In genomic region chr7:85471740-85472139, GRCh38 we compare ENCODE assay signal across 14 cellular contexts.
DNase-seq lines count a peak whose midpoint lies in the region; ATAC-seq and TF ChIP-seq lines count a peak whose summit lies in the region.
"Had no signal": no experiment of that assay in that cellular context is flagged by ENCODE, and none has a peak within 500 bp of the region (broad histone marks: within the 10 kb centered on the region; RNA-seq: fewer than 3 reads in every experiment).

No MANE protein-coding gene starts in this region.

- TF ChIP-seq CTCF in AG09309 (IDR thresholded peaks at IDR 0.05; ENCODE audit: control insufficient read depth, insufficient read depth, low read depth, low read length, missing control alignments) (no peak), astrocyte of the spinal cord (IDR thresholded peaks at IDR 0.05; ENCODE audit: low read depth, low read length) (no peak), natural killer cell (IDR thresholded peaks at IDR 0.05) (no peak), omental fat pad (IDR thresholded peaks at IDR 0.05) (no peak)

- H3K4me3 Mint-ChIP-seq in activated CD8-positive, alpha-beta memory T cell treated with anti-CD3 and anti-CD28 coated beads, Interleukin-2, amount 10 ng/mL, durations not matched to agents 7 days and 5 days: no peak overlapping the region
- no peak overlapping the region for H3K4me3 Mint-ChIP-seq in natural killer cell
- H3K4me3 Mint-ChIP-seq: CD4-positive, alpha-beta memory T cell; effector memory CD8-positive, alpha-beta T cell had no signal

- in situ Hi-C loops in astrocyte of the spinal cord (cut with HindIII; ENCODE audit: low sequenced_read_pairs): no loop called here

- intact Hi-C loops in natural killer cell (cut with micrococcal nuclease): no loop called here

- no peak overlapping the region for H3K27ac Mint-ChIP-seq in activated CD8-positive, alpha-beta memory T cell treated with anti-CD3 and anti-CD28 coated beads, Interleukin-2, amount 10 ng/mL, durations not matched to agents 7 days and 5 days
- no peak overlapping the region for H3K27ac Mint-ChIP-seq in natural killer cell
- H3K27ac Mint-ChIP-seq: CD4-positive, alpha-beta memory T cell; effector memory CD8-positive, alpha-beta T cell had no signal

- ATAC-seq in GM19328 (IDR thresholded peaks at IDR 0.05; ENCODE audit: unreplicated experiment) (peak; percentile 47), HG03575 (IDR thresholded peaks at IDR 0.05; ENCODE audit: extremely low read depth, insufficient number of reproducible peaks, low FRiP score, unreplicated experiment) (peak; percentile 35), natural killer cell (no peak), omental fat pad (ENCODE audit: low FRiP score) (no peak)
- no peak for ATAC-seq in activated CD8-positive, alpha-beta memory T cell treated with anti-CD3 and anti-CD28 coated beads, Interleukin-2, amount 10 ng/mL, durations not matched to agents 7 days and 5 days
- ATAC-seq: effector memory CD8-positive, alpha-beta T cell; HepG2; left ventricle myocardium superior; Panc1 had no signal

- peaks cover 2% of the 10 kb centered on the region for H3K4me1 Mint-ChIP-seq in activated CD8-positive, alpha-beta memory T cell treated with anti-CD3 and anti-CD28 coated beads, Interleukin-2, amount 10 ng/mL, durations not matched to agents 7 days and 5 days
- no peaks in the 10 kb centered on the region for H3K4me1 Mint-ChIP-seq in natural killer cell
- H3K4me1 Mint-ChIP-seq: CD4-positive, alpha-beta memory T cell had no signal

- DNase-seq in AG09309 (ENCODE audit: low read depth) (peak; percentile 28), astrocyte of the spinal cord (ENCODE audit: low read depth, low spot score) (peak; percentile 83), middle frontal gyrus (ENCODE audit: extremely low spot score, low spot score) (no peak), natural killer cell (no peak), omental fat pad (ENCODE audit: low spot score) (no peak)
- no peak for DNase-seq in activated CD8-positive, alpha-beta memory T cell treated with anti-CD3 and anti-CD28 coated beads, Interleukin-2, amount 10 ng/mL, durations not matched to agents 7 days and 5 days
- DNase-seq: CD4-positive, alpha-beta memory T cell; effector memory CD8-positive, alpha-beta T cell; left ventricle myocardium superior; spleen had no signal

- no peaks in the 10 kb centered on the region for H3K27me3 Mint-ChIP-seq in activated CD8-positive, alpha-beta memory T cell treated with anti-CD3 and anti-CD28 coated beads, Interleukin-2, amount 10 ng/mL, durations not matched to agents 7 days and 5 days
- H3K27me3 Mint-ChIP-seq in natural killer cell (ENCODE audit: low read depth in 2 of 2): no peaks in the 10 kb centered on the region
- H3K27me3 Mint-ChIP-seq: CD4-positive, alpha-beta memory T cell; effector memory CD8-positive, alpha-beta T cell had no signal

- H3K36me3 Mint-ChIP-seq in activated CD8-positive, alpha-beta memory T cell treated with anti-CD3 and anti-CD28 coated beads, Interleukin-2, amount 10 ng/mL, durations not matched to agents 7 days and 5 days: no peaks in the 10 kb centered on the region
- no peaks in the 10 kb centered on the region for H3K36me3 Mint-ChIP-seq in natural killer cell
- H3K36me3 Mint-ChIP-seq: CD4-positive, alpha-beta memory T cell had no signal

- no peak overlapping the region for H3K4me3 ChIP-seq in AG09309 (ENCODE audit: control insufficient read depth, low read depth, low read length)
- H3K4me3 ChIP-seq in astrocyte of the spinal cord (ENCODE audit: low read depth, low read length): no peak overlapping the region
- H3K4me3 ChIP-seq: spleen had no signal

- H3K9me3 Mint-ChIP-seq in activated CD8-positive, alpha-beta memory T cell treated with anti-CD3 and anti-CD28 coated beads, Interleukin-2, amount 10 ng/mL, durations not matched to agents 7 days and 5 days (ENCODE audit: low read depth): peaks cover 4% of the 10 kb centered on the region
- peaks cover 5 to 8% of the 10 kb centered on the region in 2 donors for H3K9me3 Mint-ChIP-seq in natural killer cell

- CTCF ChIA-PET in activated CD8-positive, alpha-beta memory T cell treated with anti-CD3 and anti-CD28 coated beads, Interleukin-2, amount 10 ng/mL, durations not matched to agents 7 days and 5 days (lab: Charles Lee): no interaction called here

Comparison
In these comparisons a context has a peak if more than half of its experiments do, and no peak if none do; other contexts are left out.
1. DNase-seq: peak in AG09309 (single experiment) and astrocyte of the spinal cord (single experiment); none in middle frontal gyrus (single experiment), activated CD8-positive, alpha-beta memory T cell treated with anti-CD3 and anti-CD28 coated beads, Interleukin-2, amount 10 ng/mL, durations not matched to agents 7 days and 5 days (single experiment), natural killer cell (single experiment) and omental fat pad (single experiment).
2. ATAC-seq: peak in GM19328 (single experiment) and HG03575 (single experiment); none in activated CD8-positive, alpha-beta memory T cell treated with anti-CD3 and anti-CD28 coated beads, Interleukin-2, amount 10 ng/mL, durations not matched to agents 7 days and 5 days (single experiment), natural killer cell (0 of 3) and omental fat pad (single experiment).